8 cellular contexts compared by ENCODE assay signal in genomic region chr1:80520949-80521348, GRCh38.
"Had no signal": no experiment of that assay in that cellular context is flagged by ENCODE, and none has a peak within 500 bp of the region (broad histone marks: within the 10 kb centered on the region; RNA-seq: fewer than 3 reads in every experiment).

No MANE protein-coding gene starts in this region.

- FAIRE-seq: G401.6, GM12878, GM12891, GM12892, GM18507, GM19239 had no signal

- ATAC-seq: GM12878 had no signal

- DNase-seq: GDM1, GF-D8 had no signal

- H3K4me3 ChIP-seq: GM12878 had no signal
